ENCODE assay signal across 1 cellular context in the genomic region with DNA sequence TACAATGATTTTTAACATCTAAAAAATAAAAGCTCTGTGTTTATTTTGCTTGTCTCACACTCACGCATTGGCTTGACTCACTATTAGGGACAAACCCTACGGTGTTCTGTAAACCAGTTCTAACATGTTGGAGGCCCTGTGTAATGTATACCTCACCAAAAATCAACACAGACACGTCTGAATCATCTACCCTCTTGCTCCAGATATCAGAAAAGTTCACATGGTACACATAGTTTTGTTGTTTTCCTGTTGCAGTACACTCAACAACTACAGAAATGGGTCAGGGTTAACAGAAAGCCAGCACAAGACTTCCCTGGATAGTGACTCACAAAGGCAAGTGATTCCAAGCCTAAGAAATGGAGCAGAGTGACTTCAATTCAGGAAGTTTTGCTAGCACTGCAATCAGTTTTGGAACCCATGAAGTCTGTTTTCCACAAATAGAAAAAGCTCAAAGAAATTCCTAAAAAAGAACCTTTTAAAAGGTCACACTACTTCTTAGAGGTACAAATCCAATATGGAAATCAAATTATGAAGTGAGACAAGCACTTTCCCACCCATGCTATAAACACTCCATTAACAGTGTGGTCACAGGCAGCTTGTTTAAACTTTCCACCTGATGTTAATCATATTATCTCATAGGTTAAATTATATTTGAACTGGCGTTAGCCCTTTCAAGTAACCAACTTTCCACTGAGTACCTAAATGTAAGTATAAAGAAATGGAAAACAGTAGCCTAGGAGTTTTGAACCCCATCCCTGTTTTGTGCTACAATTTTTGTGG.
TF ChIP-seq lines count a peak whose summit lies in the region.

No MANE protein-coding gene starts in this region.

TF ChIP-seq in HEK293, 187 proteins besides CTCF, POLR2A, EP300 and RAD21 (continued from another document):
- TF ChIP-seq, protein P1, sequence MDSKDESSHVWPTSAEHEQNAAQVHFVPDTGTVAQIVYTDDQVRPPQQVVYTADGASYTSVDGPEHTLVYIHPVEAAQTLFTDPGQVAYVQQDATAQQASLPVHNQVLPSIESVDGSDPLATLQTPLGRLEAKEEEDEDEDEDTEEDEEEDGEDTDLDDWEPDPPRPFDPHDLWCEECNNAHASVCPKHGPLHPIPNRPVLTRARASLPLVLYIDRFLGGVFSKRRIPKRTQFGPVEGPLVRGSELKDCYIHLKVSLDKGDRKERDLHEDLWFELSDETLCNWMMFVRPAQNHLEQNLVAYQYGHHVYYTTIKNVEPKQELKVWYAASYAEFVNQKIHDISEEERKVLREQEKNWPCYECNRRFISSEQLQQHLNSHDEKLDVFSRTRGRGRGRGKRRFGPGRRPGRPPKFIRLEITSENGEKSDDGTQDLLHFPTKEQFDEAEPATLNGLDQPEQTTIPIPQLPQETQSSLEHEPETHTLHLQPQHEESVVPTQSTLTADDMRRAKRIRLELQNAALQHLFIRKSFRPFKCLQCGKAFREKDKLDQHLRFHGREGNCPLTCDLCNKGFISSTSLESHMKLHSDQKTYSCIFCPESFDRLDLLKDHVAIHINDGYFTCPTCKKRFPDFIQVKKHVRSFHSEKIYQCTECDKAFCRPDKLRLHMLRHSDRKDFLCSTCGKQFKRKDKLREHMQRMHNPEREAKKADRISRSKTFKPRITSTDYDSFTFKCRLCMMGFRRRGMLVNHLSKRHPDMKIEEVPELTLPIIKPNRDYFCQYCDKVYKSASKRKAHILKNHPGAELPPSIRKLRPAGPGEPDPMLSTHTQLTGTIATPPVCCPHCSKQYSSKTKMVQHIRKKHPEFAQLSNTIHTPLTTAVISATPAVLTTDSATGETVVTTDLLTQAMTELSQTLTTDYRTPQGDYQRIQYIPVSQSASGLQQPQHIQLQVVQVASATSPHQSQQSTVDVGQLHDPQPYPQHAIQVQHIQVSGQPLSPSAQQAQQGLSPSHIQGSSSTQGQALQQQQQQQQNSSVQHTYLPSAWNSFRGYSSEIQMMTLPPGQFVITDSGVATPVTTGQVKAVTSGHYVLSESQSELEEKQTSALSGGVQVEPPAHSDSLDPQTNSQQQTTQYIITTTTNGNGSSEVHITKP (tag by site-specific recombination; IDR thresholded peaks at IDR 0.05), result peak; percentile 54
- TF ChIP-seq ZNF561 (tag by site-specific recombination; IDR thresholded peaks at IDR 0.05; ENCODE audit: borderline replicate concordance), result no peak
- TF ChIP-seq, protein P2, sequence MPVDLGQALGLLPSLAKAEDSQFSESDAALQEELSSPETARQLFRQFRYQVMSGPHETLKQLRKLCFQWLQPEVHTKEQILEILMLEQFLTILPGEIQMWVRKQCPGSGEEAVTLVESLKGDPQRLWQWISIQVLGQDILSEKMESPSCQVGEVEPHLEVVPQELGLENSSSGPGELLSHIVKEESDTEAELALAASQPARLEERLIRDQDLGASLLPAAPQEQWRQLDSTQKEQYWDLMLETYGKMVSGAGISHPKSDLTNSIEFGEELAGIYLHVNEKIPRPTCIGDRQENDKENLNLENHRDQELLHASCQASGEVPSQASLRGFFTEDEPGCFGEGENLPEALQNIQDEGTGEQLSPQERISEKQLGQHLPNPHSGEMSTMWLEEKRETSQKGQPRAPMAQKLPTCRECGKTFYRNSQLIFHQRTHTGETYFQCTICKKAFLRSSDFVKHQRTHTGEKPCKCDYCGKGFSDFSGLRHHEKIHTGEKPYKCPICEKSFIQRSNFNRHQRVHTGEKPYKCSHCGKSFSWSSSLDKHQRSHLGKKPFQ (tag by site-specific recombination; IDR thresholded peaks at IDR 0.05), result no peak
- peak; percentile 33; the same call in 1 of the 2 replicates for TF ChIP-seq ZNF2 (tag by site-specific recombination; IDR thresholded peaks at IDR 0.05)
- peak; percentile 58; the same call in 1 of the 2 replicates for TF ChIP-seq SP7 (tag by site-specific recombination; IDR thresholded peaks at IDR 0.05)
- TF ChIP-seq, protein P3, sequence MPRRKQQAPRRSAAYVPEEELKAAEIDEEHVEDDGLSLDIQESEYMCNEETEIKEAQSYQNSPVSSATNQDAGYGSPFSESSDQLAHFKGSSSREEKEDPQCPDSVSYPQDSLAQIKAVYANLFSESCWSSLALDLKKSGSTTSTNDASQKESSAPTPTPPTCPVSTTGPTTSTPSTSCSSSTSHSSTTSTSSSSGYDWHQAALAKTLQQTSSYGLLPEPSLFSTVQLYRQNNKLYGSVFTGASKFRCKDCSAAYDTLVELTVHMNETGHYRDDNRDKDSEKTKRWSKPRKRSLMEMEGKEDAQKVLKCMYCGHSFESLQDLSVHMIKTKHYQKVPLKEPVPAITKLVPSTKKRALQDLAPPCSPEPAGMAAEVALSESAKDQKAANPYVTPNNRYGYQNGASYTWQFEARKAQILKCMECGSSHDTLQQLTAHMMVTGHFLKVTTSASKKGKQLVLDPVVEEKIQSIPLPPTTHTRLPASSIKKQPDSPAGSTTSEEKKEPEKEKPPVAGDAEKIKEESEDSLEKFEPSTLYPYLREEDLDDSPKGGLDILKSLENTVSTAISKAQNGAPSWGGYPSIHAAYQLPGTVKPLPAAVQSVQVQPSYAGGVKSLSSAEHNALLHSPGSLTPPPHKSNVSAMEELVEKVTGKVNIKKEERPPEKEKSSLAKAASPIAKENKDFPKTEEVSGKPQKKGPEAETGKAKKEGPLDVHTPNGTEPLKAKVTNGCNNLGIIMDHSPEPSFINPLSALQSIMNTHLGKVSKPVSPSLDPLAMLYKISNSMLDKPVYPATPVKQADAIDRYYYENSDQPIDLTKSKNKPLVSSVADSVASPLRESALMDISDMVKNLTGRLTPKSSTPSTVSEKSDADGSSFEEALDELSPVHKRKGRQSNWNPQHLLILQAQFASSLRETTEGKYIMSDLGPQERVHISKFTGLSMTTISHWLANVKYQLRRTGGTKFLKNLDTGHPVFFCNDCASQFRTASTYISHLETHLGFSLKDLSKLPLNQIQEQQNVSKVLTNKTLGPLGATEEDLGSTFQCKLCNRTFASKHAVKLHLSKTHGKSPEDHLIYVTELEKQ (tag by site-specific recombination; IDR thresholded peaks at IDR 0.05; ENCODE audit: borderline replicate concordance), result no peak
- TF ChIP-seq ZNF248 (tag by site-specific recombination; IDR thresholded peaks at IDR 0.05), result no peak
- TF ChIP-seq ZSCAN16 (tag by site-specific recombination; IDR thresholded peaks at IDR 0.05), result peak; percentile 79; the same call in 1 of the 2 replicates
- peak; percentile 77 for TF ChIP-seq SCRT2 (tag by site-specific recombination; IDR thresholded peaks at IDR 0.05)
- peak; percentile 55; the same call in 1 of the 2 replicates for TF ChIP-seq ZNF792 (tag by site-specific recombination; IDR thresholded peaks at IDR 0.05)
- no peak for TF ChIP-seq ZNF48 (tag by site-specific recombination; IDR thresholded peaks at IDR 0.05)
- peak; percentile 80; the same call in 1 of the 2 replicates for TF ChIP-seq ZFP37 (tag by site-specific recombination; IDR thresholded peaks at IDR 0.05)
- TF ChIP-seq, protein P4, sequence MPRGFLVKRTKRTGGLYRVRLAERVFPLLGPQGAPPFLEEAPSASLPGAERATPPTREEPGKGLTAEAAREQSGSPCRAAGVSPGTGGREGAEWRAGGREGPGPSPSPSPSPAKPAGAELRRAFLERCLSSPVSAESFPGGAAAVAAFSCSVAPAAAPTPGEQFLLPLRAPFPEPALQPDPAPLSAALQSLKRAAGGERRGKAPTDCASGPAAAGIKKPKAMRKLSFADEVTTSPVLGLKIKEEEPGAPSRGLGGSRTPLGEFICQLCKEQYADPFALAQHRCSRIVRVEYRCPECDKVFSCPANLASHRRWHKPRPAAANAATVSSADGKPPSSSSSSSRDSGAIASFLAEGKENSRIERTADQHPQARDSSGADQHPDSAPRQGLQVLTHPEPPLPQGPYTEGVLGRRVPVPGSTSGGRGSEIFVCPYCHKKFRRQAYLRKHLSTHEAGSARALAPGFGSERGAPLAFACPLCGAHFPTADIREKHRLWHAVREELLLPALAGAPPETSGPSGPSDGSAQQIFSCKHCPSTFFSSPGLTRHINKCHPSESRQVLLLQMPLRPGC (tag by site-specific recombination; IDR thresholded peaks at IDR 0.05), result peak; percentile 73; the same call in 1 of the 2 replicates
- TF ChIP-seq, protein P5, sequence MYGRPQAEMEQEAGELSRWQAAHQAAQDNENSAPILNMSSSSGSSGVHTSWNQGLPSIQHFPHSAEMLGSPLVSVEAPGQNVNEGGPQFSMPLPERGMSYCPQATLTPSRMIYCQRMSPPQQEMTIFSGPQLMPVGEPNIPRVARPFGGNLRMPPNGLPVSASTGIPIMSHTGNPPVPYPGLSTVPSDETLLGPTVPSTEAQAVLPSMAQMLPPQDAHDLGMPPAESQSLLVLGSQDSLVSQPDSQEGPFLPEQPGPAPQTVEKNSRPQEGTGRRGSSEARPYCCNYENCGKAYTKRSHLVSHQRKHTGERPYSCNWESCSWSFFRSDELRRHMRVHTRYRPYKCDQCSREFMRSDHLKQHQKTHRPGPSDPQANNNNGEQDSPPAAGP (tag by site-specific recombination; IDR thresholded peaks at IDR 0.05), result 0 out of 2 replicates have a peak, but pooled peaks have one; percentile 36
- peak; percentile 26; the same call in 1 of the 2 replicates for TF ChIP-seq ZNF843 (tag by site-specific recombination; IDR thresholded peaks at IDR 0.05)
- TF ChIP-seq YY1 (tag by site-specific recombination; IDR thresholded peaks at IDR 0.05), result no peak
- peak; percentile 52; the same call in 1 of the 2 replicates for TF ChIP-seq ZXDB (tag by site-specific recombination; IDR thresholded peaks at IDR 0.05)
- TF ChIP-seq, protein P6, sequence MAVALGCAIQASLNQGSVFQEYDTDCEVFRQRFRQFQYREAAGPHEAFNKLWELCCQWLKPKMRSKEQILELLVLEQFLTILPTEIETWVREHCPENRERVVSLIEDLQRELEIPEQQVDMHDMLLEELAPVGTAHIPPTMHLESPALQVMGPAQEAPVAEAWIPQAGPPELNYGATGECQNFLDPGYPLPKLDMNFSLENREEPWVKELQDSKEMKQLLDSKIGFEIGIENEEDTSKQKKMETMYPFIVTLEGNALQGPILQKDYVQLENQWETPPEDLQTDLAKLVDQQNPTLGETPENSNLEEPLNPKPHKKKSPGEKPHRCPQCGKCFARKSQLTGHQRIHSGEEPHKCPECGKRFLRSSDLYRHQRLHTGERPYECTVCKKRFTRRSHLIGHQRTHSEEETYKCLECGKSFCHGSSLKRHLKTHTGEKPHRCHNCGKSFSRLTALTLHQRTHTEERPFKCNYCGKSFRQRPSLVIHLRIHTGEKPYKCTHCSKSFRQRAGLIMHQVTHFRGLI (tag by site-specific recombination; IDR thresholded peaks at IDR 0.05), result no peak
